Comparison of ENCODE assay signal across 1 cellular context in genomic region chr20:38082894-38083293, GRCh38.
TF ChIP-seq lines count a peak whose summit lies in the region.

No MANE protein-coding gene starts in this region.

TF ChIP-seq in HepG2, 621 proteins besides CTCF, POLR2A, EP300 and RAD21 (continued from another document and continues in another):
- TF ChIP-seq RFXAP (CRISPR knock-in tag; IDR thresholded peaks at IDR 0.05; ENCODE audit: borderline replicate concordance) (no peak), ZNF331 (CRISPR knock-in tag; IDR thresholded peaks at IDR 0.05) (peak; percentile 55; the same call in 1 of the 2 replicates), ZNF503 (CRISPR knock-in tag; IDR thresholded peaks at IDR 0.05) (peak; percentile 78; the same call in 1 of the 2 replicates), ZSCAN21 (CRISPR knock-in tag; IDR thresholded peaks at IDR 0.05; ENCODE audit: borderline replicate concordance) (no peak), ERF (CRISPR knock-in tag; IDR thresholded peaks at IDR 0.05) (peak; percentile 43; the same call in 1 of the 2 replicates), ZNF510 (CRISPR knock-in tag; IDR thresholded peaks at IDR 0.05; ENCODE audit: low read depth) (no peak), ZFX (CRISPR knock-in tag; IDR thresholded peaks at IDR 0.05; ENCODE audit: low read depth) (no peak), ZSCAN9 (CRISPR knock-in tag; IDR thresholded peaks at IDR 0.05; ENCODE audit: borderline replicate concordance) (0 out of 2 replicates have a peak, but pooled peaks have one; percentile 53), HNRNPUL1 (IDR thresholded peaks at IDR 0.05; ENCODE audit: low read depth, low read length) (no peak), SIX1 (CRISPR knock-in tag; IDR thresholded peaks at IDR 0.05; ENCODE audit: borderline replicate concordance) (peak; percentile 87; the same call in 1 of the 2 replicates), ZBTB21 (CRISPR knock-in tag; IDR thresholded peaks at IDR 0.05) (0 out of 2 replicates have a peak, but pooled peaks have one; percentile 43), REST (IDR thresholded peaks at IDR 0.05; ENCODE audit: borderline replicate concordance in 1 of 2, low read depth in 1 of 2, low read length in 2 of 2) (peak in 1 of 2 experiments; percentile 64; a peak in 2 of 4 replicates), ZNF362 (CRISPR knock-in tag; IDR thresholded peaks at IDR 0.05; ENCODE audit: borderline replicate concordance) (peak; percentile 87), ZBTB37 (CRISPR knock-in tag; IDR thresholded peaks at IDR 0.05) (peak; percentile 99), GMEB1 (CRISPR knock-in tag; IDR thresholded peaks at IDR 0.05; ENCODE audit: borderline replicate concordance) (peak; percentile 29; the same call in 1 of the 2 replicates), ELF1 (CRISPR knock-in tag; IDR thresholded peaks at IDR 0.05) (no peak), SALL1 (CRISPR knock-in tag; IDR thresholded peaks at IDR 0.05) (peak; percentile 26; the same call in 1 of the 2 replicates), AHDC1 (CRISPR knock-in tag; IDR thresholded peaks at IDR 0.05; ENCODE audit: borderline replicate concordance) (peak; percentile 94; the same call in 1 of the 2 replicates), MBNL3 (CRISPR knock-in tag; conservative IDR thresholded peaks at IDR 0.05) (no peak), MYPOP (CRISPR knock-in tag; IDR thresholded peaks at IDR 0.05) (no peak), ZBTB34 (CRISPR knock-in tag; IDR thresholded peaks at IDR 0.05) (0 out of 2 replicates have a peak, but pooled peaks have one; percentile 64), PAF1 (CRISPR knock-in tag; IDR thresholded peaks at IDR 0.05) (no peak), TARDBP (CRISPR knock-in tag; IDR thresholded peaks at IDR 0.05) (peak; percentile 46; the same call in 1 of the 2 replicates), ZNF143 (CRISPR knock-in tag; IDR thresholded peaks at IDR 0.05) (no peak), CEBPZ (IDR thresholded peaks at IDR 0.05; ENCODE audit: low read length) (no peak)
